1 cellular context compared by ENCODE assay signal in the genomic region with DNA sequence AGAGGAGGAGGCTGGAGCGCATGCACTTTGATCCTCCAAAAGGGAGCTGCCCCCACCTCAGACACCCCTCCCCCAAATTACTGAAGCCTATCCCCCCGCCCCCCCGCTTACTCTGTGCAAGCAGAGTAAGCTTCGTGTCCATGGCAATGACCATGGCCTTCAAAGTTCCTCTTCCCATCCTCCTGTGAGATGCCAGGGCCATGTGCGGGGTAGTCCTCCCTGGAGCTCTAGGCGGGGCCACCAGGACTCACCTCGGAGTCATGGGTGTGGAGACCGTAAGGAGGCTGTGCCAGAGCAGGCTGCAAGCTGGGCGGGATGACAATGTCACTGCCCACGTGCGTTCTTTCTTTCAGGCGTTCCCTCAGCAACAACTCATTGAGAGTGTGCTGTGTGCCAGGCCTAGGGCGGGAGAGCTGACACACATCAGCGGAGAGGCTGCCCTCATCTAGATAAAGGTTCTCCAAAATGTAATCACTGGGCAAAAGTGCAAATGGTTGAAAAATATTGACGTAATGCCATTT.
TF ChIP-seq lines count a peak whose summit lies in the region.

No MANE protein-coding gene starts in this region.

TF ChIP-seq in IMR-90, 13 proteins besides CTCF, POLR2A, EP300 and RAD21 (continued from another document):
- TF ChIP-seq, protein P1, sequence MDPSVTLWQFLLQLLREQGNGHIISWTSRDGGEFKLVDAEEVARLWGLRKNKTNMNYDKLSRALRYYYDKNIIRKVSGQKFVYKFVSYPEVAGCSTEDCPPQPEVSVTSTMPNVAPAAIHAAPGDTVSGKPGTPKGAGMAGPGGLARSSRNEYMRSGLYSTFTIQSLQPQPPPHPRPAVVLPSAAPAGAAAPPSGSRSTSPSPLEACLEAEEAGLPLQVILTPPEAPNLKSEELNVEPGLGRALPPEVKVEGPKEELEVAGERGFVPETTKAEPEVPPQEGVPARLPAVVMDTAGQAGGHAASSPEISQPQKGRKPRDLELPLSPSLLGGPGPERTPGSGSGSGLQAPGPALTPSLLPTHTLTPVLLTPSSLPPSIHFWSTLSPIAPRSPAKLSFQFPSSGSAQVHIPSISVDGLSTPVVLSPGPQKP (IDR thresholded peaks at IDR 0.05; ENCODE audit: borderline replicate concordance, low read depth, low read length): no peak
TF ChIP-seq in IMR-90: peak in this region for 0.
